ENCODE assay signal across 8 cellular contexts in genomic region chr4:120977435-120977997, GRCh38. TPM values are rescaled to one million over a fixed set of nuclear protein-coding genes. Genes with fewer than 3 reads are reported as not detected.
DNase-seq lines count a peak whose midpoint lies in the region; ATAC-seq and TF ChIP-seq lines count a peak whose summit lies in the region.

No MANE protein-coding gene starts in this region.

- H3K27ac Mint-ChIP-seq in HFFc6 = no peak overlapping the region
- H3K27ac Mint-ChIP-seq in naive thymus-derived CD8-positive, alpha-beta T cell = peak overlapping the region in 3 of 10 donors; percentile 0 to 22 (median 7)

- no peaks in the 10 kb centered on the region for H3K9me3 Mint-ChIP-seq in HFFc6
- no peaks in the 10 kb centered on the region for H3K9me3 Mint-ChIP-seq in naive thymus-derived CD8-positive, alpha-beta T cell

- H3K4me1 Mint-ChIP-seq in HFFc6 (ENCODE audit: low read depth) = no peaks in the 10 kb centered on the region
- peaks cover 0 to 11% (median 5%) of the 10 kb centered on the region in 4 donors for H3K4me1 Mint-ChIP-seq in naive thymus-derived CD8-positive, alpha-beta T cell

- POLR2A ChIA-PET in naive thymus-derived CD8-positive, alpha-beta T cell (lab: Charles Lee) = interaction anchor here (0.9 kb wide), 1 partner anchor 32 kb away, joined by 4 read pairs; no protein-coding TSS in a partner anchor

- H3K4me3 ChIP-seq in GM12865 (ENCODE audit: low read depth, low read length) = no peak overlapping the region

- DNase-seq in A172 (ENCODE audit: low spot score) = peak; percentile 21
- DNase-seq in GM12865 (ENCODE audit: low read depth) = peak; percentile 62
- peak; percentile 64 for DNase-seq in HFFc6
- peak; percentile 40 for DNase-seq in NCI-H226
- peak; percentile 30 for DNase-seq in cerebellar cortex (ENCODE audit: low spot score)
- DNase-seq in naive thymus-derived CD8-positive, alpha-beta T cell = peak in 5 of 10 donors; percentile 2 to 29 (median 20)
- no peak for DNase-seq in NCI-H2081 (lab: John Stamatoyannopoulos, UW)
- no peak for DNase-seq in NCI-H1105 treated with DMSO at 0.1 percent for 48 hours (lab: John Stamatoyannopoulos, UW)

- no peaks in the 10 kb centered on the region for H3K36me3 Mint-ChIP-seq in HFFc6 (ENCODE audit: low read depth)
- H3K36me3 Mint-ChIP-seq in naive thymus-derived CD8-positive, alpha-beta T cell = no peaks in the 10 kb centered on the region

- TF ChIP-seq CTCF in GM12865 (IDR thresholded peaks at IDR 0.05; ENCODE audit: insufficient read depth, low read depth, low read length, missing control alignments) (peak; percentile 54), HFFc6 (IDR thresholded peaks at IDR 0.05) (peak; percentile 74)

- peaks cover 2% of the 10 kb centered on the region; the same call in 1 of the 2 replicates for H3K27me3 Mint-ChIP-seq in HFFc6 (ENCODE audit: insufficient read depth)
- no peaks in the 10 kb centered on the region for H3K27me3 Mint-ChIP-seq in naive thymus-derived CD8-positive, alpha-beta T cell

- H3K4me3 Mint-ChIP-seq in HFFc6 = no peak overlapping the region
- no peak overlapping the region for H3K4me3 Mint-ChIP-seq in naive thymus-derived CD8-positive, alpha-beta T cell

- ATAC-seq in naive thymus-derived CD8-positive, alpha-beta T cell = peak; percentile 72 to 80

RNA-seq across cellular contexts. Expression of gene PRDM5, which starts 55.0 kb away (rescaled TPM):
- total RNA-seq in A172 (2014; rRNA removed; shearing (Covaris generic)) = 13.1 and 14.6 TPM in 2 replicates
- 10 to 100 TPM in 4 of 6 experiments, 1 to 10 TPM in 2; 8.3 to 13.4 (median 12.5) TPM for total RNA-seq in HFFc6 (2021; fragmentation: NEBNext Ultra II Directional; extraction: Animal tissue kit (Norgen Biotek cat#: 25700))
- total RNA-seq in naive thymus-derived CD8-positive, alpha-beta T cell = 1 to 10 TPM; 3.5 to 3.8 TPM
- polyA plus RNA-seq in naive thymus-derived CD8-positive, alpha-beta T cell = 1 to 10 TPM in 1 of 3 donors, under 1 TPM in 2; 0.74 to 1.9 (median 0.94) TPM

Comparison
In these comparisons a context has a peak if more than half of its experiments do, and no peak if none do; other contexts are left out.
1. DNase-seq: peak in A172 (single experiment), GM12865 (single experiment), HFFc6 (single experiment), NCI-H226 (single experiment) and cerebellar cortex (single experiment); none in NCI-H2081 (0 of 2) and NCI-H1105 treated with DMSO at 0.1 percent for 48 hours (single experiment).